Comparison of ENCODE assay signal across 21 cellular contexts in the genomic region with DNA sequence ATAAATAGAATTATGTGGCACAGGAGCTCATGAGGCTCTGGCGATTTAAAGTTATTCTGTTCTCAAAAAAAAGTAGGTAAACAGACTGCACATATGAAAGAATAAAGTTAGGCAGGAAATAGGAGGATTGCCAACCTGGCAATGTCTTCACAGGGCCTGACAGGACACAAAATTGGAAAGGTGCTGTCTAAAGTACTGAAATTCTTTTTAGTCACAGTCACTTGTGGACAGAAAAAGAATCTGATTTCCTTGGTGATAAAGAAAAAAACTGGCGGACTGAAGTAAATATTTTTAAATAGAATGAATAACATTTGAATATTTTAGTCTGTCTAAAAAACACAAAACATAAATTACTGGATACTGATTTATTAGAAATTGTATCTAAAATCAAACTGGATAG.
A peak's percentile ranks its signal among the peaks of the same experiment; 100 is the strongest.
DNase-seq lines count a peak whose midpoint lies in the region; ATAC-seq and TF ChIP-seq lines count a peak whose summit lies in the region.
"Had no signal": no experiment of that assay in that cellular context is flagged by ENCODE, and none has a peak within 500 bp of the region (broad histone marks: within the 10 kb centered on the region; RNA-seq: fewer than 3 reads in every experiment).

No MANE protein-coding gene starts in this region.

- no peak overlapping the region for H3K4ac ChIP-seq in IMR-90 (ENCODE audit: low read depth, low read length)

- no peak overlapping the region for H2AK9ac ChIP-seq in IMR-90 (replicated peaks; ENCODE audit: low read depth, low read length, poor library complexity)

- no peak overlapping the region for H4K8ac ChIP-seq in IMR-90 (ENCODE audit: low read depth in 2 of 2, low read length in 2 of 2)

- H3K56ac ChIP-seq in IMR-90 (ENCODE audit: extremely low read depth, insufficient read depth, low read length), result no peak overlapping the region

- H3K27ac ChIP-seq in IMR-90 (ENCODE audit: insufficient read depth, low read length), result no peak overlapping the region
- H3K27ac ChIP-seq in thyroid gland, result no peak overlapping the region

- TF ChIP-seq POLR2A in IMR-90 (IDR thresholded peaks at IDR 0.05; ENCODE audit: low read depth, low read length) (no peak), thyroid gland (IDR thresholded peaks at IDR 0.05) (no peak)

- no peaks in the 10 kb centered on the region for H4K20me1 ChIP-seq in IMR-90 (ENCODE audit: insufficient read depth, low read length)

- 60% methylated on average over 1 of the region's 2 CpGs; no CpG with 5 or more reads in 1 of the 2 experiments for WGBS in IMR-90 (ENCODE audit: extremely low coverage in 2 of 2, insufficient read length in 1 of 2), 2 experiments
- WGBS in thyroid gland, 2 donors, result 57 to 67% methylated on average over 2 of the region's 2 CpGs

- no peak overlapping the region for H3K23ac ChIP-seq in IMR-90 (ENCODE audit: low read depth, low read length)

- H3K27me3 ChIP-seq in IMR-90 (ENCODE audit: control insufficient read depth, insufficient read depth, low read length) (no peaks in the 10 kb centered on the region), thyroid gland (no peaks in the 10 kb centered on the region)
- H3K27me3 ChIP-seq: BE2C had no signal

- H4K91ac ChIP-seq in IMR-90 (ENCODE audit: insufficient read depth, low read depth, low read length), result no peak overlapping the region

- CTCF ChIA-PET in IMR-90 (lab: Yijun Ruan, JAX), result interaction anchor here (0.7 kb wide), 1 partner anchor 204 kb away, joined by 3 read pairs; no protein-coding TSS in a partner anchor

- H3K36me3 ChIP-seq in IMR-90 (ENCODE audit: control insufficient read depth, insufficient read depth, low read length) (no peaks in the 10 kb centered on the region), thyroid gland (no peaks in the 10 kb centered on the region)
- H3K36me3 ChIP-seq: BE2C had no signal

- no peak overlapping the region for H2BK15ac ChIP-seq in IMR-90 (ENCODE audit: low read depth, low read length)

- H3K79me1 ChIP-seq in IMR-90 (ENCODE audit: low read depth in 1 of 2, low read length in 2 of 2), result no peaks in the 10 kb centered on the region; a peak in 1 of 4 replicates

- H3K9me1 ChIP-seq in IMR-90 (ENCODE audit: insufficient read depth, low read length), result no peaks in the 10 kb centered on the region

- no peak overlapping the region for H3K4me2 ChIP-seq in IMR-90 (ENCODE audit: low read depth, low read length)

- H3K9me3 ChIP-seq in IMR-90 (ENCODE audit: control insufficient read depth, insufficient read depth, low read length) (no peaks in the 10 kb centered on the region), thyroid gland (no peaks in the 10 kb centered on the region)
- H3K9me3 ChIP-seq: BE2C had no signal

- DNase-seq in AG10803 (ENCODE audit: low read depth), result peak; percentile 29
- no peak for DNase-seq in IMR-90
- peak; percentile 23 for DNase-seq in fibroblast of pulmonary artery (ENCODE audit: low read depth)
- no peak for DNase-seq in thyroid gland
- DNase-seq: BE2C; CD4-positive, CD25-positive, alpha-beta regulatory T cell; COR-L47; DMS79 treated with DMSO at 0.1 percent for 48 hours; NCI-H1092 treated with DMSO at 0.1 percent for 48 hours; NCI-H1436 treated with DMSO at 0.1 percent for 48 hours; NCI-H2029 treated with DMSO at 0.1 percent for 48 hours; NCI-H345; NCI-H524; NCI-H82; OCI-M1; SHP77 had no signal

- no peak overlapping the region for H3K14ac ChIP-seq in IMR-90 (replicated peaks; ENCODE audit: low read depth, low read length)

- no peak overlapping the region for H4K5ac ChIP-seq in IMR-90 (ENCODE audit: low read depth, low read length)

- no peak overlapping the region for H2AFZ ChIP-seq in IMR-90 (replicated peaks; ENCODE audit: low read length, poor library complexity)

- H3K9ac ChIP-seq in IMR-90 (ENCODE audit: low read depth, low read length), result no peak overlapping the region

- no peak overlapping the region for H3K18ac ChIP-seq in IMR-90 (ENCODE audit: low read depth, low read length)

- H3K4me1 ChIP-seq in IMR-90 (ENCODE audit: control insufficient read depth, insufficient read depth, low read length), result no peaks in the 10 kb centered on the region
- no peaks in the 10 kb centered on the region for H3K4me1 ChIP-seq in thyroid gland
- H3K4me1 ChIP-seq: BE2C had no signal

- POLR2A ChIA-PET in IMR-90 (lab: Charles Lee; ENCODE audit: unreplicated experiment), result no interaction called here

- H2BK120ac ChIP-seq in IMR-90 (ENCODE audit: low read depth, low read length), result no peak overlapping the region

- TF ChIP-seq RAD21 in IMR-90 (IDR thresholded peaks at IDR 0.05; ENCODE audit: low read length), result no peak

- intact Hi-C loops in IMR-90 (cut with micrococcal nuclease) (no loop called here), thyroid gland (cut with DNase I) (no loop called here)

- H2BK20ac ChIP-seq in IMR-90 (ENCODE audit: low read depth, low read length), result no peak overlapping the region

- in situ Hi-C loops in IMR-90 (cut with MboI; ENCODE audit: low sequenced_read_pairs), result loop anchor here (25.0 kb wide), 1 partner anchor 281 kb away; no protein-coding TSS in a partner anchor

- ATAC-seq in IMR-90 (ENCODE audit: low read depth) (0 out of 2 replicates have a peak, but pooled peaks have one; percentile 17), SK-N-SH treated with all-trans-retinoic acid at 6 μM for 48 hours (0 out of 3 replicates have a peak, but pooled peaks have one; percentile 14), GM19328 (IDR thresholded peaks at IDR 0.05; ENCODE audit: unreplicated experiment) (no peak), GM18858 (IDR thresholded peaks at IDR 0.05; ENCODE audit: unreplicated experiment) (no peak), GM21529 (IDR thresholded peaks at IDR 0.05; ENCODE audit: unreplicated experiment) (no peak)
- ATAC-seq: K562 had no signal

- BruUV-seq in IMR-90 (replicated peaks; lab: Mats Ljungman, UMichigan), result no TSS peak

- dilution Hi-C loops in IMR-90 (cut with HindIII; ENCODE audit: low sequenced_read_pairs, unreplicated experiment), result no loop called here

- no peak overlapping the region for H2BK5ac ChIP-seq in IMR-90 (ENCODE audit: low read depth, low read length, poor library complexity, severe bottlenecking)

- TF ChIP-seq CTCF in AG10803 (conservative IDR thresholded peaks at IDR 0.05; ENCODE audit: low read length) (no peak), IMR-90 (conservative IDR thresholded peaks at IDR 0.05; ENCODE audit: low read depth, low read length) (no peak), fibroblast of pulmonary artery (IDR thresholded peaks at IDR 0.05; ENCODE audit: low read length, missing control alignments) (no peak), thyroid gland (IDR thresholded peaks at IDR 0.05) (no peak)

- H3K4me3 ChIP-seq in AG10803 (ENCODE audit: low read length) (no peak overlapping the region), IMR-90 (ENCODE audit: insufficient read depth, low read depth, low read length) (no peak overlapping the region), fibroblast of pulmonary artery (replicated peaks; ENCODE audit: low read depth, low read length) (no peak overlapping the region), thyroid gland (replicated peaks in 1 of 3) (no peak overlapping the region)
- H3K4me3 ChIP-seq: K562 had no signal

- H2AK5ac ChIP-seq in IMR-90 (ENCODE audit: low read depth, low read length), result no peak overlapping the region

TF ChIP-seq in IMR-90, 13 proteins besides CTCF, POLR2A, EP300 and RAD21:
- TF ChIP-seq CHD1 (IDR thresholded peaks at IDR 0.05; ENCODE audit: low read depth, low read length) (no peak), SMC3 (IDR thresholded peaks at IDR 0.05; ENCODE audit: low read depth, low read length) (no peak), FOS (IDR thresholded peaks at IDR 0.05; ENCODE audit: low read depth, low read length) (no peak), BHLHE40 (IDR thresholded peaks at IDR 0.05; ENCODE audit: low read depth, low read length) (no peak), MXI1 (IDR thresholded peaks at IDR 0.05; ENCODE audit: borderline replicate concordance, low read depth, low read length) (no peak), MAFK (IDR thresholded peaks at IDR 0.05; ENCODE audit: low read depth, low read length) (no peak)
- TF ChIP-seq, protein P1, sequence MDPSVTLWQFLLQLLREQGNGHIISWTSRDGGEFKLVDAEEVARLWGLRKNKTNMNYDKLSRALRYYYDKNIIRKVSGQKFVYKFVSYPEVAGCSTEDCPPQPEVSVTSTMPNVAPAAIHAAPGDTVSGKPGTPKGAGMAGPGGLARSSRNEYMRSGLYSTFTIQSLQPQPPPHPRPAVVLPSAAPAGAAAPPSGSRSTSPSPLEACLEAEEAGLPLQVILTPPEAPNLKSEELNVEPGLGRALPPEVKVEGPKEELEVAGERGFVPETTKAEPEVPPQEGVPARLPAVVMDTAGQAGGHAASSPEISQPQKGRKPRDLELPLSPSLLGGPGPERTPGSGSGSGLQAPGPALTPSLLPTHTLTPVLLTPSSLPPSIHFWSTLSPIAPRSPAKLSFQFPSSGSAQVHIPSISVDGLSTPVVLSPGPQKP (IDR thresholded peaks at IDR 0.05; ENCODE audit: borderline replicate concordance, low read depth, low read length), result no peak

TF ChIP-seq in SK-N-SH treated with all-trans-retinoic acid at 6 μM for 48 hours, 23 proteins besides CTCF, POLR2A, EP300 and RAD21 (continues in another document):
- TF ChIP-seq, protein P2, sequence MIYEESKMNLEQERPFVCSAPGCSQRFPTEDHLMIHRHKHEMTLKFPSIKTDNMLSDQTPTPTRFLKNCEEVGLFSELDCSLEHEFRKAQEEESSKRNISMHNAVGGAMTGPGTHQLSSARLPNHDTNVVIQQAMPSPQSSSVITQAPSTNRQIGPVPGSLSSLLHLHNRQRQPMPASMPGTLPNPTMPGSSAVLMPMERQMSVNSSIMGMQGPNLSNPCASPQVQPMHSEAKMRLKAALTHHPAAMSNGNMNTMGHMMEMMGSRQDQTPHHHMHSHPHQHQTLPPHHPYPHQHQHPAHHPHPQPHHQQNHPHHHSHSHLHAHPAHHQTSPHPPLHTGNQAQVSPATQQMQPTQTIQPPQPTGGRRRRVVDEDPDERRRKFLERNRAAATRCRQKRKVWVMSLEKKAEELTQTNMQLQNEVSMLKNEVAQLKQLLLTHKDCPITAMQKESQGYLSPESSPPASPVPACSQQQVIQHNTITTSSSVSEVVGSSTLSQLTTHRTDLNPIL (CRISPR knock-in tag; IDR thresholded peaks at IDR 0.05; ENCODE audit: low read depth), result no peak
- TF ChIP-seq RARB (CRISPR knock-in tag; IDR thresholded peaks at IDR 0.05), result no peak

Comparison
In these comparisons a context has a peak if more than half of its experiments do, and no peak if none do; other contexts are left out.
1. DNase-seq: peak in AG10803 (single experiment) and fibroblast of pulmonary artery (single experiment); none in IMR-90 (single experiment) and thyroid gland (0 of 2).
2. ATAC-seq: peak in IMR-90 (single experiment) and SK-N-SH treated with all-trans-retinoic acid at 6 μM for 48 hours (single experiment); none in GM19328 (single experiment), GM18858 (single experiment) and GM21529 (single experiment).